Comparison of ENCODE assay signal across 8 cellular contexts in the genomic region with DNA sequence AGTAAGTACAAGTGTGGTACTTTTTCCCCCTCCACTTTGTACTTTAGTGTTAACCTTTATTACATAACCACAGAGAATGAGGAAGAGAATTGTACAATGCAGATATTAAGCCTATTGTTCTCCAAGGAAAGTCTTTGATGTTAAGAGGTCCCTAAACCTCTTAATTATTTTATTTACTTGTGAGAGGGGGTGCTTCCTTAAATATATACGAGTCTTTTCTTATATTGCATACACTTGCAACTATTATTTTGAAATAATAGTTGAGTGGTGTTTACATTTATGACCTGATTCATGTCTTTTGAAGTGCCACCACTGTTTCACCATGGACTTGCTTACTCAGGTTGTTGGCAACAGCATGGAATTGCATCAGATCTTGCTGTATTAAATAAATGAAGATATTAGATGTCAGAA. TPM values are rescaled to one million over a fixed set of nuclear protein-coding genes. Genes with fewer than 3 reads are reported as not detected.
A peak's percentile ranks its signal among the peaks of the same experiment; 100 is the strongest.
DNase-seq lines count a peak whose midpoint lies in the region; ATAC-seq and TF ChIP-seq lines count a peak whose summit lies in the region.

No MANE protein-coding gene starts in this region.

- H3K9me3 Mint-ChIP-seq in MCF 10A (ENCODE audit: unreplicated experiment) = no peaks in the 10 kb centered on the region

- peaks cover 0 to 23% of the 10 kb centered on the region in 2 donors for H3K4me1 ChIP-seq in breast epithelium

- ATAC-seq in GM21381 (IDR thresholded peaks at IDR 0.05; ENCODE audit: unreplicated experiment) = no peak

- H3K27ac Mint-ChIP-seq in MCF 10A (ENCODE audit: low read depth, unreplicated experiment) = peak overlapping the region; percentile 94

- CTCF ChIA-PET in MCF 10A (lab: Yijun Ruan, JAX) (interaction anchor here (0.7 to 2.8 kb wide), 3 partner anchors 9 to 85 kb away, joined by 3 to 14 read pairs (median 3); a partner anchor contains a TSS), RWPE1 (lab: Yijun Ruan, JAX) (interaction anchor here (0.7 kb wide), 1 partner anchor 17 kb away, joined by 6 read pairs; no protein-coding TSS in a partner anchor)

- TF ChIP-seq POLR2A in breast epithelium (IDR thresholded peaks at IDR 0.05) = no peak

- no peaks in the 10 kb centered on the region for H3K27me3 ChIP-seq in breast epithelium

- H3K27ac ChIP-seq in breast epithelium (no peak overlapping the region), RWPE1 (no peak overlapping the region)

- peaks cover 73% of the 10 kb centered on the region for H3K4me1 Mint-ChIP-seq in MCF 10A (ENCODE audit: insufficient read depth, unreplicated experiment)

- BruUV-seq in MCF 10A (replicated peaks; lab: Mats Ljungman, UMichigan) = TSS peak; percentile 48

- H3K4me3 Mint-ChIP-seq in MCF 10A (ENCODE audit: unreplicated experiment) = peak overlapping the region; percentile 51

- peak; percentile 93 for DNase-seq in MCF 10A (ENCODE audit: unreplicated experiment)
- no peak for DNase-seq in breast epithelium (ENCODE audit: low spot score in 2 of 2)
- peak; percentile 68 for DNase-seq in RWPE1 (ENCODE audit: low spot score)
- DNase-seq in fibroblast of the conjunctiva (ENCODE audit: low read depth) = peak; percentile 84
- no peak for DNase-seq in stimulated activated CD8-positive, alpha-beta memory T cell treated with anti-CD3 and anti-CD28 coated beads, Interleukin-4, amount 100 ng/mL, for 48 hours
- DNase-seq in inferior parietal cortex (ENCODE audit: extremely low spot score) = no peak
- no peak for DNase-seq in activated CD4-positive, alpha-beta T cell treated with anti-CD3 and anti-CD28 coated beads for 1 hour

- no peaks in the 10 kb centered on the region for H3K36me3 ChIP-seq in breast epithelium

- TF ChIP-seq CTCF in MCF 10A (IDR thresholded peaks at IDR 0.05; ENCODE audit: unreplicated experiment) = no peak
- TF ChIP-seq CTCF in breast epithelium (IDR thresholded peaks at IDR 0.05) = no peak
- TF ChIP-seq CTCF in RWPE1 (conservative IDR thresholded peaks at IDR 0.05; ENCODE audit: low read depth) = no peak

- no peaks in the 10 kb centered on the region for H3K36me3 Mint-ChIP-seq in MCF 10A (ENCODE audit: insufficient read depth, unreplicated experiment)

- POLR2A ChIA-PET in MCF 10A (lab: Yijun Ruan, JAX) (interaction anchor here (0.7 to 14.2 kb wide), 13 partner anchors 8 to 579 kb away, joined by 3 to 366 read pairs (median 5); a partner anchor contains a TSS), RWPE1 (lab: Yijun Ruan, JAX; ENCODE audit: low non-redundant PET) (interaction anchor here (0.6 kb wide), 1 partner anchor 111 kb away, joined by 3 read pairs; no protein-coding TSS in a partner anchor)

- intact Hi-C loops in MCF 10A (cut with micrococcal nuclease) (no loop called here), breast epithelium (cut with DNase I; ENCODE audit: low total_unique reads) (no loop called here)

- no peak overlapping the region for H3K4me3 ChIP-seq in breast epithelium

- no peaks in the 10 kb centered on the region for H3K27me3 Mint-ChIP-seq in MCF 10A (ENCODE audit: insufficient read depth, unreplicated experiment)

- no peaks in the 10 kb centered on the region for H3K9me3 ChIP-seq in breast epithelium

RNA-seq across cellular contexts. Expression of a gene that starts 10.1 kb away (rescaled TPM):
- 59.0 and 70.2 TPM in 2 replicates for total RNA-seq in MCF 10A (2022)
- total RNA-seq in breast epithelium = 10 to 100 TPM; 70.4 to 88.7 (median 76.7) TPM

Comparison
In these comparisons a context has a peak if more than half of its experiments do, and no peak if none do; other contexts are left out.
1. DNase-seq: peak in MCF 10A (single experiment), RWPE1 (single experiment) and fibroblast of the conjunctiva (single experiment); none in breast epithelium (0 of 2), stimulated activated CD8-positive, alpha-beta memory T cell treated with anti-CD3 and anti-CD28 coated beads, Interleukin-4, amount 100 ng/mL, for 48 hours (single experiment), inferior parietal cortex (single experiment) and activated CD4-positive, alpha-beta T cell treated with anti-CD3 and anti-CD28 coated beads for 1 hour (single experiment).